ENCODE assay signal across 22 cellular contexts in the genomic region with DNA sequence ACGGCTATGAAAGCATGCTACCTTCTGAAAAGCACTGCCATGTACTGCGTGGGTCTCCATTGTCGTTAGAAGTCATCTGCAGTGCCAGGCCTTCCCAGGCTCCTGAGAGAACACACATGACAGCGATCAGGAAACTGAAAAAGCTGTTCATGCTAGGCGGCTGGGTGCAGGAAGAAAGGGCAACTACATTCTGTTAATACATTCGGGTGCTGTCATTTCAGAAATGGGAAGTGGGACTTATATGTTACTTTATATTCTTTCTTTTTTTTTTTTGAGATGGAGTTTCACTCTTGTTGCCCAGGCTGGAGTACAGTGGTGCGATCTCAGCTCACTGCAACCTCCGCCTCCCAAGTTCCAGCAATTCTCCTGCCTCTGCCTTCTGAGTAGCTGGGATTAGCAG. TPM values are rescaled to one million over a fixed set of nuclear protein-coding genes. Genes with fewer than 3 reads are reported as not detected.
A peak's percentile ranks its signal among the peaks of the same experiment; 100 is the strongest.
DNase-seq lines count a peak whose midpoint lies in the region; ATAC-seq lines count a peak whose summit lies in the region.
"Had no signal": no experiment of that assay in that cellular context is flagged by ENCODE, and none has a peak within 500 bp of the region (broad histone marks: within the 10 kb centered on the region; RNA-seq: fewer than 3 reads in every experiment).

No MANE protein-coding gene starts in this region.

- peaks cover 5% of the 10 kb centered on the region for H3K9me3 Mint-ChIP-seq in memory B cell
- H3K9me3 Mint-ChIP-seq: activated naive CD8-positive, alpha-beta T cell treated with anti-CD3 and anti-CD28 coated beads, Interleukin-2, amount 50 U/mL, for 24 hours; activated T-helper 2 cell treated with anti-CD3 and anti-CD28 coated beads, Interferon-gamma antibody, Interleukin-2, Interleukin-4, amounts not matched to agents 10 μg/mL and 5 μg/mL and 100 μg/mL, durations not matched to agents 14 hours and 24 hours and 36 hours; naive thymus-derived CD8-positive, alpha-beta T cell had no signal

- H3K79me2 ChIP-seq in GM23248 (ENCODE audit: insufficient read depth) = no peaks in the 10 kb centered on the region

- in situ Hi-C loops in GM23248 (cut with MboI) = no loop called here

- no peak overlapping the region for H2AFZ ChIP-seq in GM23248
- H2AFZ ChIP-seq: parathyroid adenoma had no signal

- no peaks in the 10 kb centered on the region for H3K27me3 Mint-ChIP-seq in memory B cell
- H3K27me3 Mint-ChIP-seq: activated CD8-positive, alpha-beta memory T cell treated with anti-CD3 and anti-CD28 coated beads, Interleukin-2, amount 10 ng/mL, durations not matched to agents 7 days and 5 days; activated naive CD8-positive, alpha-beta T cell treated with anti-CD3 and anti-CD28 coated beads, Interleukin-2, amount 50 U/mL, for 24 hours; naive thymus-derived CD8-positive, alpha-beta T cell had no signal

- peaks cover 6% of the 10 kb centered on the region for H3K4me1 Mint-ChIP-seq in memory B cell

- no peak overlapping the region for H3K9ac ChIP-seq in GM23248
- H3K9ac ChIP-seq: parathyroid adenoma had no signal

- no peaks in the 10 kb centered on the region for H3K9me2 ChIP-seq in GM23248 (ENCODE audit: insufficient read depth)

- H3K4me1 ChIP-seq in GM23248 (ENCODE audit: insufficient read depth) = peaks cover 8% of the 10 kb centered on the region
- H3K4me1 ChIP-seq: foreskin keratinocyte, parathyroid adenoma had no signal

- H3K36me3 Mint-ChIP-seq in memory B cell = peaks cover 17% of the 10 kb centered on the region

- H4K20me1 ChIP-seq in GM23248 (ENCODE audit: insufficient read depth) = no peaks in the 10 kb centered on the region

- 0 out of 2 replicates have a peak, but pooled peaks cover 13% of the 10 kb centered on the region for H3K36me3 ChIP-seq in GM23248 (ENCODE audit: low read depth)

- H3K27me3 ChIP-seq in GM23248 (replicated peaks; ENCODE audit: insufficient read depth) = no peaks in the 10 kb centered on the region
- H3K27me3 ChIP-seq: foreskin keratinocyte, SJCRH30 had no signal

- H3K4me2 ChIP-seq in GM23248 (ENCODE audit: unreplicated experiment) = no peak overlapping the region

- WGBS in GM23248 (ENCODE audit: low coverage in 1 of 2, low lambda C conversion rate in 2 of 2, missing lambda C conversion rate in 2 of 2), 2 experiments = 96 to 97% methylated on average over 8 of the region's 8 CpGs

- H3K27ac Mint-ChIP-seq in memory B cell = no peak overlapping the region
- H3K27ac Mint-ChIP-seq: activated CD8-positive, alpha-beta memory T cell treated with anti-CD3 and anti-CD28 coated beads, Interleukin-2, amount 10 ng/mL, durations not matched to agents 7 days and 5 days; activated naive CD8-positive, alpha-beta T cell treated with anti-CD3 and anti-CD28 coated beads, Interleukin-2, amount 50 U/mL, for 24 hours; activated T-helper 2 cell treated with anti-CD3 and anti-CD28 coated beads, Interferon-gamma antibody, Interleukin-2, Interleukin-4, amounts not matched to agents 10 μg/mL and 5 μg/mL and 100 μg/mL, durations not matched to agents 14 hours and 24 hours and 36 hours had no signal

- no peak overlapping the region for H3K4me3 ChIP-seq in GM23248
- H3K4me3 ChIP-seq: SJCRH30 had no signal

- DNase-seq in Kasumi-1 (lab: John Stamatoyannopoulos, UW) (peak; percentile 69 to 74), memory B cell (ENCODE audit: low spot score in 2 of 2) (no peak), NCI-H526 (lab: John Stamatoyannopoulos, UW) (no peak), GM23248 (no peak), HT-29 (ENCODE audit: low spot score) (no peak)
- DNase-seq: activated CD8-positive, alpha-beta memory T cell treated with anti-CD3 and anti-CD28 coated beads, Interleukin-2, amount 10 ng/mL, durations not matched to agents 7 days and 5 days; activated naive CD8-positive, alpha-beta T cell treated with anti-CD3 and anti-CD28 coated beads, Interleukin-2, amount 50 U/mL, for 24 hours; dermis blood vessel endothelial cell; foreskin keratinocyte; hypothalamus; kidney; naive thymus-derived CD8-positive, alpha-beta T cell; NCI-H1694; NCI-H226; SJCRH30; stimulated activated CD4-positive, alpha-beta T cell treated with anti-CD3 and anti-CD28 coated beads, Interleukin-1b, Interleukin-23, amount 100 ng/mL, for 48 hours had no signal

- H3K4me3 Mint-ChIP-seq in memory B cell = no peak overlapping the region
- H3K4me3 Mint-ChIP-seq: activated CD8-positive, alpha-beta memory T cell treated with anti-CD3 and anti-CD28 coated beads, Interleukin-2, amount 10 ng/mL, durations not matched to agents 7 days and 5 days; activated naive CD8-positive, alpha-beta T cell treated with anti-CD3 and anti-CD28 coated beads, Interleukin-2, amount 50 U/mL, for 24 hours had no signal

- H3F3A ChIP-seq in GM23248 (ENCODE audit: insufficient read depth) = no peaks in the 10 kb centered on the region

- no peaks in the 10 kb centered on the region for H3K9me3 ChIP-seq in GM23248 (ENCODE audit: low read depth)
- H3K9me3 ChIP-seq: SJCRH30 had no signal

- ATAC-seq in GM18508 (IDR thresholded peaks at IDR 0.05; ENCODE audit: insufficient read depth, unreplicated experiment) (peak; percentile 75), GM21576 (IDR thresholded peaks at IDR 0.05; ENCODE audit: unreplicated experiment) (peak; percentile 61), memory B cell (ENCODE audit: low read depth) (peak; percentile 66), GM18909 (IDR thresholded peaks at IDR 0.05; ENCODE audit: poor library complexity, unreplicated experiment) (no peak)
- ATAC-seq: activated CD4-positive, CD25-positive, alpha-beta regulatory T cell treated with anti-CD3 and anti-CD28 coated beads, Interleukin-2, amount 50 U/mL, for 24 hours; activated CD8-positive, alpha-beta memory T cell treated with anti-CD3 and anti-CD28 coated beads, Interleukin-2, amount 10 ng/mL, durations not matched to agents 7 days and 5 days; activated naive CD8-positive, alpha-beta T cell treated with anti-CD3 and anti-CD28 coated beads, Interleukin-2, amount 50 U/mL, for 24 hours; foreskin keratinocyte had no signal

- no peak overlapping the region for H3K27ac ChIP-seq in GM23248
- H3K27ac ChIP-seq: foreskin keratinocyte, parathyroid adenoma, SJCRH30 had no signal

RNA-seq across cellular contexts. Expression of a gene that starts 19.9 kb away (rescaled TPM):
- 33.4 and 77.2 TPM in 2 replicates for total RNA-seq in GM23248 (2014; rRNA removed; shearing (Covaris generic))
- polyA plus RNA-seq in GM23248 (2016; fragmentation: Nextera tagmentation; extraction: Ambion mirVana) = 49.5 and 50.7 TPM in 2 replicates
- 75.4 and 76.2 TPM in 2 replicates for total RNA-seq in HT-29 (2014; rRNA removed; shearing (Covaris generic))

Comparison
In these comparisons a context has a peak if more than half of its experiments do, and no peak if none do; other contexts are left out.
1. DNase-seq: peak in Kasumi-1 (2 of 2); none in memory B cell (0 of 2), NCI-H526 (0 of 2), GM23248 (single experiment) and HT-29 (single experiment).